ENCODE assay signal across 1 cellular context in genomic region chr3:10594915-10595314, GRCh38.
TF ChIP-seq lines count a peak whose summit lies in the region.

No MANE protein-coding gene starts in this region.

TF ChIP-seq in WTC11, 78 proteins besides CTCF, POLR2A, EP300 and RAD21 (continued from another document):
- TF ChIP-seq FOXK1 (CRISPR knock-in tag; IDR thresholded peaks at IDR 0.05): peak; percentile 39; the same call in 1 of the 2 replicates
- TF ChIP-seq ZNF317 (CRISPR knock-in tag; IDR thresholded peaks at IDR 0.05; ENCODE audit: borderline replicate concordance, low read depth): no peak
- 0 out of 2 replicates have a peak, but pooled peaks have one; percentile 28 for TF ChIP-seq NFE2L1 (CRISPR knock-in tag; IDR thresholded peaks at IDR 0.05)
- TF ChIP-seq CREM (CRISPR knock-in tag; IDR thresholded peaks at IDR 0.05): peak; percentile 68; the same call in 1 of the 2 replicates
